ENCODE assay signal across 8 cellular contexts in the genomic region with DNA sequence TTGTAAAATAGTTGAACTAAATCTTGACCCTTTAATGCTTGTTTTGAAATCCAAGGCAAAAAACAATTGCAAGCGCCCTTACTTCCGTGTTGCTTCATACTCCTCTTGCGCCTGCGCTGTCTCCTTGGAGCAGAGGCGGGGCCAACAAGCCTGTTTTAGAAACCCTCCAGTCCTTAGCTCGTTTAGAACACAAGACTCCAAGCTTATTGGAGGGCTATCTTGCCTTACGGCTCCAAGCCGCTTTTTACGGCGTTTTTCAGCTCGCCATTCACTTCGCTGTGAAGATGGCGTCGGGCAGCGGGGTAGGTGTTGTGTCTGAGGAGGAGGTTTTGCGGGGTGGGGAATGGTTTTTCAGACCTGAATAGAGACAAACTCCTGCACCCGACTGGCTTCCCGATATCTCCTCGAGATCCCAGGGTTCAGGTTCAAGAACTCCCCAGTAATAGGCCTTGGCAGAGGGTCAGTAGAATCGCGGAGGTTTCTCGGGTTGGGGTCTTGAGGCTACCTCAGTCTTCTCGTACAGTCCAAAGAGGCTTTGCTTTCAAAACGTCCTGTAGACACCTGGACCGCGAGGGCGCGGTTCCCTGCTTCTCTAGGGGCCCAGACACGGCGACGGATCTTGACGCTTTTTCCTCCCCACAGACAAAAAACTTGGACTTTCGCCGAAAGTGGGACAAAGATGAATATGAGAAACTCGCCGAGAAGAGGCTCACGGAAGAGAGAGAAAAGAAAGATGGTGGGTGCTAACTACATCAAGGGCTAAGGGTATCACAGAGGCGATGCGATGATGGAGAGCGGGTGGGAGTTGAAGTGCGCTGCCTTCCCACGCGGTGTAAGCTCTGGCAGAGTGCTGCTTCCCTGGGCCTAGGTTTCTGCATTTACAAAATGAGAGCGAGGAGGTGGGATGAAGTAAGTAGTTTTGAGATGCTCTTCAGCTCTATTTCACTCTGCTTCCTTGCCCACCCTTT. TPM values are rescaled to one million over a fixed set of nuclear protein-coding genes. Genes with fewer than 3 reads are reported as not detected.
DNase-seq lines count a peak whose midpoint lies in the region; ATAC-seq, FAIRE-seq and TF ChIP-seq lines count a peak whose summit lies in the region.

A gene with protein sequence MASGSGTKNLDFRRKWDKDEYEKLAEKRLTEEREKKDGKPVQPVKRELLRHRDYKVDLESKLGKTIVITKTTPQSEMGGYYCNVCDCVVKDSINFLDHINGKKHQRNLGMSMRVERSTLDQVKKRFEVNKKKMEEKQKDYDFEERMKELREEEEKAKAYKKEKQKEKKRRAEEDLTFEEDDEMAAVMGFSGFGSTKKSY (plus strand): TSS at position 271 of the 968 bp plus-strand sequence. CDS start 14 bp downstream, at position 285.

- H3K9me3 Mint-ChIP-seq in activated naive CD8-positive, alpha-beta T cell treated with anti-CD3 and anti-CD28 coated beads, Interleukin-2, amount 50 U/mL, for 24 hours = no peaks in the 10 kb centered on the region

- H3K27ac Mint-ChIP-seq in activated naive CD8-positive, alpha-beta T cell treated with anti-CD3 and anti-CD28 coated beads, Interleukin-2, amount 50 U/mL, for 24 hours = peak within 1 kb of the TSS; percentile 93

- H3K36me3 ChIP-seq in pancreas (peaks cover 8 to 49% (median 23%) of the 10 kb centered on the region in 3 donors), tibial artery (peaks cover 72 to 77% (median 72%) of the 10 kb centered on the region in 3 donors)

- H3K4me1 ChIP-seq in pancreas (peaks cover 0 to 5% (median 0%) of the 10 kb centered on the region in 3 donors), tibial artery (peaks cover 0 to 21% (median 15%) of the 10 kb centered on the region in 4 donors)

- DNase-seq in GM12865 (ENCODE audit: low read depth) = peak; percentile 97
- peak; percentile 79 for DNase-seq in NCI-H1417 treated with DMSO at 0.1 percent for 48 hours (lab: John Stamatoyannopoulos, UW)
- DNase-seq in SW480 (ENCODE audit: low spot score) = peak; percentile 99
- DNase-seq in activated naive CD8-positive, alpha-beta T cell treated with anti-CD3 and anti-CD28 coated beads, Interleukin-2, amount 50 U/mL, for 24 hours = peak; percentile 90
- DNase-seq in Right ventricle myocardium superior = peak; percentile 96
- peak; percentile 89 to 96 (median 94) for DNase-seq in pancreas
- peak; percentile 97 to 98 for DNase-seq in tibial artery

- peaks cover 81% of the 10 kb centered on the region for H3K36me3 Mint-ChIP-seq in activated naive CD8-positive, alpha-beta T cell treated with anti-CD3 and anti-CD28 coated beads, Interleukin-2, amount 50 U/mL, for 24 hours (ENCODE audit: low read depth)

- intact Hi-C loops in Right ventricle myocardium superior (cut with DNase I) (no loop called here), pancreas (cut with DNase I) (no loop called here), tibial artery (cut with DNase I; ENCODE audit: low total_unique reads) (no loop called here)

- H3K27ac ChIP-seq in pancreas (peak within 1 kb of the TSS in 2 of 4 donors; percentile 38 to 58), tibial artery (peak within 1 kb of the TSS; percentile 75)

- peaks cover 26% of the 10 kb centered on the region for H3K4me1 Mint-ChIP-seq in activated naive CD8-positive, alpha-beta T cell treated with anti-CD3 and anti-CD28 coated beads, Interleukin-2, amount 50 U/mL, for 24 hours

- H3K27me3 ChIP-seq in pancreas = no peaks in the 10 kb centered on the region
- no peaks in the 10 kb centered on the region for H3K27me3 ChIP-seq in tibial artery

- H3K27me3 Mint-ChIP-seq in activated naive CD8-positive, alpha-beta T cell treated with anti-CD3 and anti-CD28 coated beads, Interleukin-2, amount 50 U/mL, for 24 hours = no peaks in the 10 kb centered on the region

- WGBS in pancreas, 2 donors = 1 to 2% methylated on average over 44 of the region's 44 CpGs

- TF ChIP-seq CTCF in GM12865 (IDR thresholded peaks at IDR 0.05; ENCODE audit: insufficient read depth, low read depth, low read length, missing control alignments) (no peak), pancreas (IDR thresholded peaks at IDR 0.05) (no peak), tibial artery (IDR thresholded peaks at IDR 0.05) (no peak)

- ATAC-seq in HG02763 (IDR thresholded peaks at IDR 0.05; ENCODE audit: unreplicated experiment) (peak; percentile 97), Right ventricle myocardium superior (ENCODE audit: poor library complexity) (peak; percentile 99), pancreas (peak; percentile 99 to 100 (median 99))
- ATAC-seq in activated naive CD8-positive, alpha-beta T cell treated with anti-CD3 and anti-CD28 coated beads, Interleukin-2, amount 50 U/mL, for 24 hours = peak; percentile 97

- H3K4me3 ChIP-seq in GM12865 (ENCODE audit: low read depth, low read length) = peak within 1 kb of the TSS; percentile 62
- peak within 1 kb of the TSS; percentile 48 to 90 (median 68) for H3K4me3 ChIP-seq in pancreas
- H3K4me3 ChIP-seq in tibial artery = peak within 1 kb of the TSS; percentile 73 to 82

- no peaks in the 10 kb centered on the region for H3K9me3 ChIP-seq in pancreas
- no peaks in the 10 kb centered on the region for H3K9me3 ChIP-seq in tibial artery

- H3K4me3 Mint-ChIP-seq in activated naive CD8-positive, alpha-beta T cell treated with anti-CD3 and anti-CD28 coated beads, Interleukin-2, amount 50 U/mL, for 24 hours = peak within 1 kb of the TSS; percentile 98

- FAIRE-seq in pancreas (lab: Jason Lieb, UNC) = peak; percentile 98

RNA-seq across cellular contexts. Expression of the gene that starts here (rescaled TPM):
- 29.6 TPM for total RNA-seq in Right ventricle myocardium superior
- total RNA-seq in pancreas = 10 to 100 TPM; 10.5 to 28.0 (median 15.8) TPM
- polyA plus RNA-seq in pancreas = 10 to 100 TPM; 21.2 to 42.9 TPM
